In the genomic region with DNA sequence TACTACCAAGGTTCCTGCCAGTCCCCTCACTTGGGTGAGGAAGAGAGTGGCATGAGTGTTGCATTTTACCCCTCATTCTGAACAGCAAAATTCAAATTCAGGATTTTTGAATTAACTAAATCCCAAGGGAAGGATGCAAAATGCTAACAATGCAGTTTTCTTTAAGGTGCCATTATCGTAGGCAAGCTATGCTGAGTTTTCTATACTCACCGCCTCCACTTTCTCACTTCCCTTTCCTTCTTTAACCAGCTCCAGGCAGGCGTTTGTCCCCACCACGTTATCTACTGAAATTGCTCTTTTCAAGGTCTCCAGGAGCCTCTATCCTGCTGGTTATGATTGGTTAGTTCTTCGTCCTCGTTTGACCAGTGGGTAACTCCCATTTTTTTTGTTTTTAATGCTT, we compare ENCODE assay signal across 1 cellular context.
TF ChIP-seq lines count a peak whose summit lies in the region.

No MANE protein-coding gene starts in this region.

TF ChIP-seq in HepG2, 621 proteins besides CTCF, POLR2A, EP300 and RAD21:
- no peak for TF ChIP-seq CREB1 (IDR thresholded peaks at IDR 0.05)
- no peak for TF ChIP-seq CREB1 (CRISPR knock-in tag; IDR thresholded peaks at IDR 0.05)
- TF ChIP-seq PAF1 (CRISPR knock-in tag; IDR thresholded peaks at IDR 0.05) = no peak
- TF ChIP-seq ZZZ3 (CRISPR knock-in tag; IDR thresholded peaks at IDR 0.05; ENCODE audit: borderline replicate concordance) = no peak
- no peak for TF ChIP-seq BCL6 (CRISPR knock-in tag; IDR thresholded peaks at IDR 0.05)
- TF ChIP-seq MAFK (conservative IDR thresholded peaks at IDR 0.05 in 1 of 2, IDR thresholded peaks at IDR 0.05 in 1 of 2; ENCODE audit: low read length in 2 of 2) = peak; percentile 68 to 83
- peak; percentile 70 for TF ChIP-seq MAFF (IDR thresholded peaks at IDR 0.05; ENCODE audit: low read depth, low read length)
